In the genomic region with DNA sequence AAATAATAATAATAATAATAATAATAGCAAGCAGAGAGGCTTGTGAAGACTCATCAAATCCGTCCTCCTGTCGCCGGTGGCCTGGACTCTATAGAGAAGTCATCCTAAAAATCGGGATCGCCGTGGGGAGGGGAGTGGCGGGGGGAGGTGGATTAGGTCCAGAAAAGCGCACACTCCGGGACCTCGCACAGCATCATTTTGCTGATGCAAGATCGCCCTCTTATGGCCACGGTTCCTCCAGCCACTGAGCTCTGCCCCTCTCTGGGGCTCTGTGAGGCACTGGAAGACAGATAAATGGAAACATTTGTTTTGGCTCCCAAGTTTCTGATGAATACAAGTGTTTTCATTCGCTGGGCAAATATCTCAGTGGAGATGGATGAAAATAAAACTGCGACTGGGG, we compare ENCODE assay signal across 8 cellular contexts.
A peak's percentile ranks its signal among the peaks of the same experiment; 100 is the strongest.
DNase-seq lines count a peak whose midpoint lies in the region; ATAC-seq and TF ChIP-seq lines count a peak whose summit lies in the region.

No MANE protein-coding gene starts in this region.

- H3K4me3 Mint-ChIP-seq in MCF 10A (ENCODE audit: unreplicated experiment) = no peak overlapping the region

- peaks cover 49% of the 10 kb centered on the region for H3K27me3 ChIP-seq in transverse colon

- no peak overlapping the region for H3K27ac ChIP-seq in transverse colon

- peak; percentile 48 for TF ChIP-seq CTCF in GM12864 (IDR thresholded peaks at IDR 0.05; ENCODE audit: low read depth, low read length, missing control alignments)
- peak; percentile 67 for TF ChIP-seq CTCF in MCF 10A (IDR thresholded peaks at IDR 0.05; ENCODE audit: unreplicated experiment)
- TF ChIP-seq CTCF in transverse colon (IDR thresholded peaks at IDR 0.05) = peak; percentile 37 to 55 (median 52)

- no peaks in the 10 kb centered on the region for H3K9me3 Mint-ChIP-seq in MCF 10A (ENCODE audit: unreplicated experiment)

- BruUV-seq in MCF 10A (replicated peaks; lab: Mats Ljungman, UMichigan) = no TSS peak

- CTCF ChIA-PET in MCF 10A (lab: Yijun Ruan, JAX) = interaction anchor here (0.5 to 2.2 kb wide), 17 partner anchors 12 to 877 kb away, joined by 3 to 12 read pairs (median 3); no protein-coding TSS in a partner anchor

- peaks cover 6% of the 10 kb centered on the region for H3K4me1 Mint-ChIP-seq in MCF 10A (ENCODE audit: insufficient read depth, unreplicated experiment)

- no peak for TF ChIP-seq EP300 in transverse colon (IDR thresholded peaks at IDR 0.05; ENCODE audit: low read depth)

- intact Hi-C loops in MCF 10A (cut with micrococcal nuclease) = loop anchor here (1.0 to 5.0 kb wide), 7 partner anchors 199 to 875 kb away; partner anchors contain the start of gene PTPRU
- intact Hi-C loops in transverse colon (cut with DNase I; ENCODE audit: low total_unique reads) = no loop called here

- POLR2A ChIA-PET in MCF 10A (lab: Yijun Ruan, JAX) = interaction anchor here (0.9 to 1.1 kb wide), 2 partner anchors 28 to 318 kb away, joined by 3 read pairs; no protein-coding TSS in a partner anchor

- H3K9me3 ChIP-seq in transverse colon = no peaks in the 10 kb centered on the region

- in situ Hi-C loops in transverse colon (cut with MboI; ENCODE audit: low pct_ligation_motif_present in 1 of 4, low pct_unique_long_range_greater_than_20kb in 1 of 4, low sequenced_read_pairs in 3 of 4) = loop anchor here in 1 of 4 donors (25.0 kb wide), 1 partner anchor 324 kb away; no protein-coding TSS in a partner anchor

- DNase-seq in AG08395 (ENCODE audit: low spot score) (peak; percentile 62), GM12864 (ENCODE audit: low read depth) (no peak), NCI-H526 treated with DMSO at 0.1 percent for 48 hours (lab: John Stamatoyannopoulos, UW) (peak; percentile 39), MCF 10A (ENCODE audit: unreplicated experiment) (peak; percentile 57), kidney tubule cell (ENCODE audit: low spot score) (peak; percentile 46), transverse colon (peak; percentile 51)
- DNase-seq in activated CD8-positive, alpha-beta memory T cell treated with anti-CD3 and anti-CD28 coated beads, Interleukin-2, amount 50 U/mL, for 4 hours = no peak

- H3K27me3 Mint-ChIP-seq in MCF 10A (ENCODE audit: insufficient read depth, unreplicated experiment) = peaks cover 72% of the 10 kb centered on the region

- TF ChIP-seq POLR2A in transverse colon (IDR thresholded peaks at IDR 0.05) = no peak

- no peaks in the 10 kb centered on the region for H3K36me3 Mint-ChIP-seq in MCF 10A (ENCODE audit: insufficient read depth, unreplicated experiment)

- H3K4me1 ChIP-seq in transverse colon = peaks cover 0 to 2% (median 0%) of the 10 kb centered on the region in 4 donors

- no peak overlapping the region for H3K27ac Mint-ChIP-seq in MCF 10A (ENCODE audit: low read depth, unreplicated experiment)

- ATAC-seq in HG03280 (IDR thresholded peaks at IDR 0.05; ENCODE audit: unreplicated experiment) = no peak

- no peaks in the 10 kb centered on the region for H3K36me3 ChIP-seq in transverse colon

- H3K4me3 ChIP-seq in GM12864 (ENCODE audit: low read depth, low read length) = no peak overlapping the region
- H3K4me3 ChIP-seq in transverse colon = no peak overlapping the region

- 3 to 13% methylated on average over 3 to 14 of the region's 14 CpGs for WGBS in transverse colon (ENCODE audit: low coverage in 1 of 2), 2 donors

Comparison
In these comparisons a context has a peak if more than half of its experiments do, and no peak if none do; other contexts are left out.
1. DNase-seq: peak in AG08395 (single experiment), NCI-H526 treated with DMSO at 0.1 percent for 48 hours (single experiment), MCF 10A (single experiment), kidney tubule cell (single experiment) and transverse colon (single experiment); none in GM12864 (single experiment) and activated CD8-positive, alpha-beta memory T cell treated with anti-CD3 and anti-CD28 coated beads, Interleukin-2, amount 50 U/mL, for 4 hours (single experiment).
2. Peak in every context shown above with its lines, with median percentiles within 50 percentile points of each other: CTCF ChIP-seq.